ENCODE assay signal across 15 cellular contexts in genomic region chr9:104758974-104759373, GRCh38. TPM values are rescaled to one million over a fixed set of nuclear protein-coding genes. Genes with fewer than 3 reads are reported as not detected.
A peak's percentile ranks its signal among the peaks of the same experiment; 100 is the strongest.
DNase-seq lines count a peak whose midpoint lies in the region; ATAC-seq, FAIRE-seq and TF ChIP-seq lines count a peak whose summit lies in the region.
"Had no signal": no experiment of that assay in that cellular context is flagged by ENCODE, and none has a peak within 500 bp of the region (broad histone marks: within the 10 kb centered on the region; RNA-seq: fewer than 3 reads in every experiment).

No MANE protein-coding gene starts in this region.

- DNase-seq in GM18507 (ENCODE audit: extremely low spot score, insufficient read length, low read depth) (no peak), NCI-H524 treated with DMSO at 0.1 percent for 48 hours (lab: John Stamatoyannopoulos, UW) (peak; percentile 52), memory B cell (ENCODE audit: low spot score in 2 of 2) (no peak), germinal center (ENCODE audit: low spot score) (no peak), esophagus muscularis mucosa (ENCODE audit: extremely low spot score) (no peak), amygdala (lab: John Stamatoyannopoulos, UW) (no peak)
- DNase-seq: activated CD4-positive, alpha-beta T cell treated with anti-CD3 and anti-CD28 coated beads for 48 hours; activated T-cell treated with anti-CD3 and anti-CD28 coated beads, Interleukin-2, amount 50 U/mL, for 24 hours; mammary epithelial cell; NCI-H226 had no signal

- TF ChIP-seq CTCF in esophagus muscularis mucosa (IDR thresholded peaks at IDR 0.05): no peak

- H3K36me3 Mint-ChIP-seq in memory B cell: peaks cover 2% of the 10 kb centered on the region

- H3K9me3 Mint-ChIP-seq in memory B cell: no peaks in the 10 kb centered on the region
- H3K9me3 Mint-ChIP-seq: activated T-cell treated with anti-CD3 and anti-CD28 coated beads, Interleukin-2, amount 50 U/mL, for 24 hours had no signal

- no peaks in the 10 kb centered on the region for H3K27me3 Mint-ChIP-seq in memory B cell

- no peaks in the 10 kb centered on the region for H3K27me3 ChIP-seq in esophagus muscularis mucosa

- peak overlapping the region; percentile 65 for H3K27ac Mint-ChIP-seq in memory B cell
- H3K27ac Mint-ChIP-seq: activated T-cell treated with anti-CD3 and anti-CD28 coated beads, Interleukin-2, amount 50 U/mL, for 24 hours had no signal

- no peaks in the 10 kb centered on the region for H3K9me3 ChIP-seq in esophagus muscularis mucosa

- no peak for TF ChIP-seq EP300 in esophagus muscularis mucosa (IDR thresholded peaks at IDR 0.05)

- no peak overlapping the region for H3K27ac ChIP-seq in esophagus muscularis mucosa (replicated peaks in 1 of 4)
- H3K27ac ChIP-seq: C4-2B had no signal

- TF ChIP-seq POLR2A in esophagus muscularis mucosa (IDR thresholded peaks at IDR 0.05; ENCODE audit: low read depth): no peak

- intact Hi-C loops in esophagus muscularis mucosa (cut with DNase I): no loop called here

- H3K4me3 Mint-ChIP-seq in memory B cell: no peak overlapping the region
- H3K4me3 Mint-ChIP-seq: activated T-cell treated with anti-CD3 and anti-CD28 coated beads, Interleukin-2, amount 50 U/mL, for 24 hours had no signal

- H3K4me1 Mint-ChIP-seq in memory B cell: peaks cover 8% of the 10 kb centered on the region

- ATAC-seq in HG02678 (IDR thresholded peaks at IDR 0.05; ENCODE audit: unreplicated experiment) (peak; percentile 39), memory B cell (ENCODE audit: low read depth) (no peak), HG03196 (IDR thresholded peaks at IDR 0.05; ENCODE audit: unreplicated experiment) (no peak)

- peak; percentile 76 for FAIRE-seq in GM18507 (lab: Jason Lieb, UNC)
- FAIRE-seq: RCC 7860 had no signal

- 65% methylated on average over 3 of the region's 3 CpGs for WGBS in esophagus muscularis mucosa

- H3K4me1 ChIP-seq in esophagus muscularis mucosa: peaks cover 0 to 4% (median 4%) of the 10 kb centered on the region in 4 donors

- H3K4me3 ChIP-seq in esophagus muscularis mucosa: no peak overlapping the region
- H3K4me3 ChIP-seq: smooth muscle cell had no signal

- H3K36me3 ChIP-seq in esophagus muscularis mucosa: peaks cover 0 to 36% (median 16%) of the 10 kb centered on the region in 4 donors

RNA-seq across cellular contexts. Expression of gene NIPSNAP3B, which starts 5.0 kb away (rescaled TPM):
- 1 to 10 TPM in 3 of 4 donors, under 1 TPM in 1; 0.42 to 5.1 (median 2.9) TPM for total RNA-seq in esophagus muscularis mucosa

RNA-seq across cellular contexts. Expression of gene NIPSNAP3A, which starts 11.5 kb away (rescaled TPM):
- total RNA-seq in esophagus muscularis mucosa: 10 to 100 TPM; 19.0 to 33.3 (median 29.7) TPM
